ENCODE assay signal across 40 cellular contexts in the genomic region with DNA sequence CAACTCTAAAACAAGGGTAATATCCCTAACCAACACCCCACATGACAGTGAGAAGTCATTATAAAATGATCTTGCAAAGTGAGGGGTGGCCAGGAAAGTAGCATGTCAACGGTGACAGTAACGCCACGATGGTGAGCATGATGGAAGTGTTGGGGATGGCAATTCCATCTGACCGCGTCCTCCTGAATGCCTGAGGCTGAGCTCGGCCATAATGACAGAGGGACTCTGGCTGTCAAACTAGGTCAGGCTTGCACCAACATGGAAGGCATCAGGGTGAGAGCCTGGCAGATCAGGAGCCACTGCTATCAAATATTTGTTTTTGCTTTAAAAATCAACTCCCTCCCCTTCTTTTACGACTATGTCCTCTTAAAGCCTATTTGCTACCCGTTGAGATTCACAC. TPM values are rescaled to one million over a fixed set of nuclear protein-coding genes. Genes with fewer than 3 reads are reported as not detected.
"Had no signal": no experiment of that assay in that cellular context is flagged by ENCODE, and none has a peak within 500 bp of the region (broad histone marks: within the 10 kb centered on the region; RNA-seq: fewer than 3 reads in every experiment).

No MANE protein-coding gene starts in this region.

- DNase-seq: activated CD4-positive, alpha-beta T cell treated with anti-CD3 and anti-CD28 coated beads for 48 hours; activated CD4-positive, alpha-beta T cell treated with anti-CD3 and anti-CD28 coated beads, Interleukin-2, amount 50 U/mL, for 48 hours; activated CD8-positive, alpha-beta memory T cell treated with anti-CD3 and anti-CD28 coated beads for 24 hours; activated effector memory CD4-positive, alpha-beta T cell treated with anti-CD3 and anti-CD28 coated beads, Interleukin-2, amount 50 U/mL, for 16 hours; activated naive CD4-positive, alpha-beta T cell treated with anti-CD3 and anti-CD28 coated beads for 36 hours; activated naive CD8-positive, alpha-beta T cell treated with anti-CD3 and anti-CD28 coated beads, Interleukin-2, amount 10 ng/mL, durations not matched to agents 7 days and 5 days; cerebellar nuclear complex; colonic mucosa; effector CD8-positive, alpha-beta T cell; foreskin fibroblast; heart left ventricle; hypothalamus; kidney glomerular epithelial cell; lower lobe of right lung; mesenchymal stem cell; nucleus accumbens; pancreas; psoas muscle; stimulated activated CD4-positive, alpha-beta T cell treated with anti-CD3 and anti-CD28 coated beads, Interleukin-1b, Interleukin-23, amount 100 ng/mL, for 48 hours; stimulated activated CD4-positive, alpha-beta T cell treated with anti-CD3 and anti-CD28 coated beads, Interleukin-4, amount 100 ng/mL, for 4 hours; stimulated activated CD8-positive, alpha-beta memory T cell treated with anti-CD3 and anti-CD28 coated beads, Interleukin-4, amount 100 ng/mL, for 48 hours; stimulated activated naive CD8-positive, alpha-beta T cell treated with anti-CD3 and anti-CD28 coated beads, Interleukin-15, amount 100 ng/mL, for 72 hours; substantia nigra; T-helper 9 cell; upper lobe of left lung had no signal

- H3K9me3 ChIP-seq: ascending aorta, colonic mucosa, heart left ventricle, lower lobe of right lung, pancreas, psoas muscle, upper lobe of left lung, vagina had no signal

- H3K27ac ChIP-seq: ascending aorta, cardiac muscle cell, colonic mucosa, heart left ventricle, lower lobe of right lung, pancreas, psoas muscle, upper lobe of left lung, vagina, VCaP had no signal

- H3K4me1 ChIP-seq: ascending aorta, colonic mucosa, heart left ventricle, lower lobe of right lung, pancreas, psoas muscle, upper lobe of left lung had no signal

- H3K4me3 Mint-ChIP-seq: activated naive CD4-positive, alpha-beta T cell treated with anti-CD3 and anti-CD28 coated beads for 36 hours; activated naive CD8-positive, alpha-beta T cell treated with anti-CD3 and anti-CD28 coated beads, Interleukin-2, amount 10 ng/mL, durations not matched to agents 7 days and 5 days; activated T-helper 1 cell treated with anti-CD3 and anti-CD28 coated beads, Interleukin-12 subunit alpha, Interleukin-12 subunit beta, Interleukin-2, Interleukin-4 antibody, amounts not matched to agents 30 ng/mL and 10 ng/mL and 1 ng/mL, durations not matched to agents 14 hours and 24 hours and 36 hours; natural killer cell treated with Interleukin-12 subunit alpha and Interleukin-12 subunit beta and Interleukin-15 and Interleukin-18, amount 100 ng/mL, for 72 hours; stimulated activated memory B cell treated with anti-CD40 and anti-IgM and Interleukin-4, amounts not matched to agents 10 μg/mL and 1 μg/mL and 100 μg/mL, for 72 hours; stimulated activated naive CD8-positive, alpha-beta T cell treated with anti-CD3 and anti-CD28 coated beads, Interleukin-15, amount 100 ng/mL, for 72 hours had no signal

- H3K4me1 Mint-ChIP-seq: activated naive CD8-positive, alpha-beta T cell treated with anti-CD3 and anti-CD28 coated beads, Interleukin-2, amount 10 ng/mL, durations not matched to agents 7 days and 5 days; stimulated activated naive CD8-positive, alpha-beta T cell treated with anti-CD3 and anti-CD28 coated beads, Interleukin-15, amount 100 ng/mL, for 72 hours had no signal

- H3K4me3 ChIP-seq: ascending aorta, cardiac muscle cell, colonic mucosa, heart left ventricle, lower lobe of right lung, pancreas, psoas muscle, smooth muscle cell, upper lobe of left lung, vagina had no signal

- H3K36me3 Mint-ChIP-seq: activated naive CD8-positive, alpha-beta T cell treated with anti-CD3 and anti-CD28 coated beads, Interleukin-2, amount 10 ng/mL, durations not matched to agents 7 days and 5 days had no signal

- ATAC-seq: activated CD4-positive, CD25-positive, alpha-beta regulatory T cell treated with anti-CD3 and anti-CD28 coated beads, Interleukin-2, amount 50 U/mL, for 24 hours; esophagus mucosa; heart left ventricle; left lobe of liver; lower lobe of right lung; natural killer cell treated with Interleukin-12 subunit alpha and Interleukin-12 subunit beta and Interleukin-15 and Interleukin-18, amount 100 ng/mL, for 72 hours; psoas muscle; stimulated activated memory B cell treated with anti-CD40 and anti-IgM and Interleukin-4, amounts not matched to agents 10 μg/mL and 1 μg/mL and 100 μg/mL, for 72 hours; stimulated activated naive CD8-positive, alpha-beta T cell treated with anti-CD3 and anti-CD28 coated beads, Interleukin-15, amount 100 ng/mL, for 72 hours had no signal

- H3K36me3 ChIP-seq: cardiac muscle cell had no signal

- H3K9me3 Mint-ChIP-seq: activated naive CD4-positive, alpha-beta T cell treated with anti-CD3 and anti-CD28 coated beads for 36 hours; activated naive CD8-positive, alpha-beta T cell treated with anti-CD3 and anti-CD28 coated beads, Interleukin-2, amount 10 ng/mL, durations not matched to agents 7 days and 5 days; activated T-helper 1 cell treated with anti-CD3 and anti-CD28 coated beads, Interleukin-12 subunit alpha, Interleukin-12 subunit beta, Interleukin-2, Interleukin-4 antibody, amounts not matched to agents 30 ng/mL and 10 ng/mL and 1 ng/mL, durations not matched to agents 14 hours and 24 hours and 36 hours; brain; natural killer cell treated with Interleukin-12 subunit alpha and Interleukin-12 subunit beta and Interleukin-15 and Interleukin-18, amount 100 ng/mL, for 72 hours; stimulated activated memory B cell treated with anti-CD40 and anti-IgM and Interleukin-4, amounts not matched to agents 10 μg/mL and 1 μg/mL and 100 μg/mL, for 72 hours; stimulated activated naive CD8-positive, alpha-beta T cell treated with anti-CD3 and anti-CD28 coated beads, Interleukin-15, amount 100 ng/mL, for 72 hours had no signal

- H3K27me3 ChIP-seq: ascending aorta, cardiac muscle cell, colonic mucosa, heart left ventricle, pancreas, upper lobe of left lung, vagina had no signal

- H3K27ac Mint-ChIP-seq: activated naive CD4-positive, alpha-beta T cell treated with anti-CD3 and anti-CD28 coated beads for 36 hours; activated naive CD8-positive, alpha-beta T cell treated with anti-CD3 and anti-CD28 coated beads, Interleukin-2, amount 10 ng/mL, durations not matched to agents 7 days and 5 days; activated T-helper 1 cell treated with anti-CD3 and anti-CD28 coated beads, Interleukin-12 subunit alpha, Interleukin-12 subunit beta, Interleukin-2, Interleukin-4 antibody, amounts not matched to agents 30 ng/mL and 10 ng/mL and 1 ng/mL, durations not matched to agents 14 hours and 24 hours and 36 hours; natural killer cell treated with Interleukin-12 subunit alpha and Interleukin-12 subunit beta and Interleukin-15 and Interleukin-18, amount 100 ng/mL, for 72 hours; stimulated activated memory B cell treated with anti-CD40 and anti-IgM and Interleukin-4, amounts not matched to agents 10 μg/mL and 1 μg/mL and 100 μg/mL, for 72 hours had no signal

- H3K27me3 Mint-ChIP-seq: activated naive CD8-positive, alpha-beta T cell treated with anti-CD3 and anti-CD28 coated beads, Interleukin-2, amount 10 ng/mL, durations not matched to agents 7 days and 5 days; natural killer cell treated with Interleukin-12 subunit alpha and Interleukin-12 subunit beta and Interleukin-15 and Interleukin-18, amount 100 ng/mL, for 72 hours; stimulated activated memory B cell treated with anti-CD40 and anti-IgM and Interleukin-4, amounts not matched to agents 10 μg/mL and 1 μg/mL and 100 μg/mL, for 72 hours; stimulated activated naive CD8-positive, alpha-beta T cell treated with anti-CD3 and anti-CD28 coated beads, Interleukin-15, amount 100 ng/mL, for 72 hours had no signal

RNA-seq across cellular contexts. Expression of a gene that starts 55.7 kb away (rescaled TPM):
- total RNA-seq: activated naive CD4-positive, alpha-beta T cell treated with anti-CD3 and anti-CD28 coated beads for 36 hours; activated naive CD8-positive, alpha-beta T cell treated with anti-CD3 and anti-CD28 coated beads, Interleukin-2, amount 10 ng/mL, durations not matched to agents 7 days and 5 days; activated T-helper 1 cell treated with anti-CD3 and anti-CD28 coated beads, Interleukin-12 subunit alpha, Interleukin-12 subunit beta, Interleukin-2, Interleukin-4 antibody, amounts not matched to agents 30 ng/mL and 10 ng/mL and 1 ng/mL, durations not matched to agents 14 hours and 24 hours and 36 hours; ascending aorta; cardiac muscle cell; colonic mucosa; dermis microvascular lymphatic vessel endothelial cell; endothelial cell of umbilical vein; heart left ventricle; left lobe of liver; myocyte; natural killer cell treated with Interleukin-12 subunit alpha and Interleukin-12 subunit beta and Interleukin-15 and Interleukin-18, amount 100 ng/mL, for 72 hours; pancreas; psoas muscle; vagina had no signal
